In the genomic region with DNA sequence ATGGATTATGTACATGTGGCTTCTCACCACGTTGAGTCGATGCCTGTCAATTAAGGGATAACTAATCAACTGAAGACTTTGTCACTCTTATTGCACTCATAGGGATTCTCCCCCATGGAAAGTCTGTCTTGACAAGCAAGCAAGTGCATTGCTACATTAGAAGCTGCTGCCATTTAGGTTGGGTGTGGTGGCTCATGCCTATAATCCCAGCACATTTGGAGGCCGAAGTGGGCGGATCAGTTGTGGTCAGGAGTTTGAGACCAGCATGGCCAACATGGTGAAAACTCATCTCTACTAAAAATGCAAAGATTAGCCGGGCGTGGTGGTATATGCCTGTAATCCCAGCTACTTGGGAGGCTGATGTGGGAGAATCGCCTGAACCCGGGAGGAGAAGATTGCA, we compare ENCODE assay signal across 12 cellular contexts. TPM values are rescaled to one million over a fixed set of nuclear protein-coding genes. Genes with fewer than 3 reads are reported as not detected.
DNase-seq lines count a peak whose midpoint lies in the region; ATAC-seq lines count a peak whose summit lies in the region.
"Had no signal": no experiment of that assay in that cellular context is flagged by ENCODE, and none has a peak within 500 bp of the region (broad histone marks: within the 10 kb centered on the region; RNA-seq: fewer than 3 reads in every experiment).

No MANE protein-coding gene starts in this region.

- peaks cover 22% of the 10 kb centered on the region for H3K4me1 Mint-ChIP-seq in activated CD4-positive, alpha-beta T cell treated with anti-CD3 and anti-CD28 coated beads, Interleukin-2, amount 10 ng/mL, durations not matched to agents 24 days and 14 days
- peaks cover 31% of the 10 kb centered on the region for H3K4me1 Mint-ChIP-seq in activated CD4-positive, alpha-beta memory T cell treated with anti-CD3 and anti-CD28 coated beads, Interleukin-2, amount 10 ng/mL, durations not matched to agents 7 days and 5 days
- peaks cover 57% of the 10 kb centered on the region for H3K4me1 Mint-ChIP-seq in stimulated activated naive CD8-positive, alpha-beta T cell treated with anti-CD3 and anti-CD28 coated beads, Interleukin-15, amount 100 ng/mL, for 72 hours

- H3K27ac Mint-ChIP-seq in activated CD4-positive, alpha-beta T cell treated with anti-CD3 and anti-CD28 coated beads, Interleukin-2, amount 10 ng/mL, durations not matched to agents 24 days and 14 days: no peak overlapping the region
- peak overlapping the region; percentile 47 for H3K27ac Mint-ChIP-seq in activated CD4-positive, alpha-beta memory T cell treated with anti-CD3 and anti-CD28 coated beads, Interleukin-2, amount 10 ng/mL, durations not matched to agents 7 days and 5 days
- H3K27ac Mint-ChIP-seq in stimulated activated naive CD8-positive, alpha-beta T cell treated with anti-CD3 and anti-CD28 coated beads, Interleukin-15, amount 100 ng/mL, for 72 hours: no peak overlapping the region

- H3K4me3 ChIP-seq in iPS-15b (ENCODE audit: low read depth, low read length): peak overlapping the region; percentile 62

- POLR2A ChIA-PET in activated CD4-positive, alpha-beta memory T cell treated with anti-CD3 and anti-CD28 coated beads, Interleukin-2, amount 10 ng/mL, durations not matched to agents 7 days and 5 days (lab: Charles Lee): interaction anchor here (1.1 kb wide), 1 partner anchor 19 kb away, joined by 4 read pairs; the partner anchor contains the start of gene ZNF846

- H3K36me3 ChIP-seq in iPS-15b (ENCODE audit: control insufficient read depth, insufficient read depth, low read length): peaks cover 2% of the 10 kb centered on the region

- intact Hi-C loops in activated CD4-positive, alpha-beta T cell treated with anti-CD3 and anti-CD28 coated beads, Interleukin-2, amount 10 ng/mL, durations not matched to agents 24 days and 14 days (cut with micrococcal nuclease): no loop called here

- no peak overlapping the region for H3K9ac ChIP-seq in iPS-15b (ENCODE audit: low read depth, low read length)

- H3K4me3 Mint-ChIP-seq in activated CD4-positive, alpha-beta T cell treated with anti-CD3 and anti-CD28 coated beads, Interleukin-2, amount 10 ng/mL, durations not matched to agents 24 days and 14 days: peak overlapping the region; percentile 68
- peak overlapping the region; percentile 56 for H3K4me3 Mint-ChIP-seq in activated CD4-positive, alpha-beta memory T cell treated with anti-CD3 and anti-CD28 coated beads, Interleukin-2, amount 10 ng/mL, durations not matched to agents 7 days and 5 days
- peak overlapping the region; percentile 75 to 83 for H3K4me3 Mint-ChIP-seq in stimulated activated naive CD8-positive, alpha-beta T cell treated with anti-CD3 and anti-CD28 coated beads, Interleukin-15, amount 100 ng/mL, for 72 hours

- no peaks in the 10 kb centered on the region for H3K27me3 Mint-ChIP-seq in activated CD4-positive, alpha-beta T cell treated with anti-CD3 and anti-CD28 coated beads, Interleukin-2, amount 10 ng/mL, durations not matched to agents 24 days and 14 days
- no peaks in the 10 kb centered on the region for H3K27me3 Mint-ChIP-seq in activated CD4-positive, alpha-beta memory T cell treated with anti-CD3 and anti-CD28 coated beads, Interleukin-2, amount 10 ng/mL, durations not matched to agents 7 days and 5 days
- no peaks in the 10 kb centered on the region for H3K27me3 Mint-ChIP-seq in stimulated activated naive CD8-positive, alpha-beta T cell treated with anti-CD3 and anti-CD28 coated beads, Interleukin-15, amount 100 ng/mL, for 72 hours

- H3K9me3 ChIP-seq in iPS-15b (ENCODE audit: control insufficient read depth, insufficient read depth, low read length): no peaks in the 10 kb centered on the region

- H3K9me3 Mint-ChIP-seq in activated CD4-positive, alpha-beta T cell treated with anti-CD3 and anti-CD28 coated beads, Interleukin-2, amount 10 ng/mL, durations not matched to agents 24 days and 14 days: peaks cover 6% of the 10 kb centered on the region
- H3K9me3 Mint-ChIP-seq in activated CD4-positive, alpha-beta memory T cell treated with anti-CD3 and anti-CD28 coated beads, Interleukin-2, amount 10 ng/mL, durations not matched to agents 7 days and 5 days: peaks cover 2% of the 10 kb centered on the region
- no peaks in the 10 kb centered on the region for H3K9me3 Mint-ChIP-seq in stimulated activated naive CD8-positive, alpha-beta T cell treated with anti-CD3 and anti-CD28 coated beads, Interleukin-15, amount 100 ng/mL, for 72 hours

- DNase-seq in activated CD4-positive, alpha-beta T cell treated with anti-CD3 and anti-CD28 coated beads, Interleukin-2, amount 10 ng/mL, durations not matched to agents 24 days and 14 days: no peak
- no peak for DNase-seq in activated CD4-positive, alpha-beta T cell treated with anti-CD3 and anti-CD28 coated beads, Interleukin-2, amount 50 U/mL, for 1 hour
- no peak for DNase-seq in activated CD4-positive, alpha-beta memory T cell treated with anti-CD3 and anti-CD28 coated beads, Interleukin-2, amount 10 ng/mL, durations not matched to agents 7 days and 5 days
- no peak for DNase-seq in stimulated activated naive CD8-positive, alpha-beta T cell treated with anti-CD3 and anti-CD28 coated beads, Interleukin-15, amount 100 ng/mL, for 72 hours
- DNase-seq in SKM-1 (lab: John Stamatoyannopoulos, UW; ENCODE audit: unreplicated experiment) (no peak), middle frontal gyrus (ENCODE audit: extremely low spot score, low spot score) (no peak)
- DNase-seq: ACHN; activated CD8-positive, alpha-beta memory T cell treated with anti-CD3 and anti-CD28 coated beads for 24 hours; hippocampal formation; NCI-H1436 treated with DMSO at 0.1 percent for 48 hours had no signal

- peaks cover 4% of the 10 kb centered on the region for H3K36me3 Mint-ChIP-seq in activated CD4-positive, alpha-beta T cell treated with anti-CD3 and anti-CD28 coated beads, Interleukin-2, amount 10 ng/mL, durations not matched to agents 24 days and 14 days (ENCODE audit: low read depth)
- no peaks in the 10 kb centered on the region for H3K36me3 Mint-ChIP-seq in activated CD4-positive, alpha-beta memory T cell treated with anti-CD3 and anti-CD28 coated beads, Interleukin-2, amount 10 ng/mL, durations not matched to agents 7 days and 5 days (ENCODE audit: low read depth)

- peaks cover 11% of the 10 kb centered on the region for H3K4me1 ChIP-seq in iPS-15b (ENCODE audit: control insufficient read depth, insufficient read depth, low read length)

- CTCF ChIA-PET in activated CD4-positive, alpha-beta memory T cell treated with anti-CD3 and anti-CD28 coated beads, Interleukin-2, amount 10 ng/mL, durations not matched to agents 7 days and 5 days (lab: Charles Lee): no interaction called here

- H3K27me3 ChIP-seq in iPS-15b (ENCODE audit: control insufficient read depth, insufficient read depth, low read length): no peaks in the 10 kb centered on the region

- no peak for ATAC-seq in stimulated activated naive CD8-positive, alpha-beta T cell treated with anti-CD3 and anti-CD28 coated beads, Interleukin-15, amount 100 ng/mL, for 72 hours
- no peak for ATAC-seq in HG03565 (IDR thresholded peaks at IDR 0.05; ENCODE audit: unreplicated experiment)

RNA-seq across cellular contexts. Expression of gene ZNF846, which starts 18.3 kb away (rescaled TPM):
- total RNA-seq in activated CD4-positive, alpha-beta T cell treated with anti-CD3 and anti-CD28 coated beads, Interleukin-2, amount 10 ng/mL, durations not matched to agents 24 days and 14 days: 2.2 and 3.4 TPM in 2 replicates
- total RNA-seq in activated CD4-positive, alpha-beta memory T cell treated with anti-CD3 and anti-CD28 coated beads, Interleukin-2, amount 10 ng/mL, durations not matched to agents 7 days and 5 days: 1 to 10 TPM; 6.5 to 6.7 TPM

RNA-seq across cellular contexts. Expression of gene FBXL12, which starts 32.1 kb away (rescaled TPM):
- total RNA-seq in activated CD4-positive, alpha-beta T cell treated with anti-CD3 and anti-CD28 coated beads, Interleukin-2, amount 10 ng/mL, durations not matched to agents 24 days and 14 days: 19.4 and 23.3 TPM in 2 replicates
- 10 to 100 TPM; 18.3 to 20.6 TPM for total RNA-seq in activated CD4-positive, alpha-beta memory T cell treated with anti-CD3 and anti-CD28 coated beads, Interleukin-2, amount 10 ng/mL, durations not matched to agents 7 days and 5 days

RNA-seq across cellular contexts. Expression of gene UBL5, which starts 40.9 kb away (rescaled TPM):
- 355 and 359 TPM in 2 replicates for total RNA-seq in activated CD4-positive, alpha-beta T cell treated with anti-CD3 and anti-CD28 coated beads, Interleukin-2, amount 10 ng/mL, durations not matched to agents 24 days and 14 days
- 100 to 1,000 TPM; 339 to 372 TPM for total RNA-seq in activated CD4-positive, alpha-beta memory T cell treated with anti-CD3 and anti-CD28 coated beads, Interleukin-2, amount 10 ng/mL, durations not matched to agents 7 days and 5 days

RNA-seq across cellular contexts. Expression of gene PIN1, which starts 48.3 kb away (rescaled TPM):
- 87.9 and 93.0 TPM in 2 replicates for total RNA-seq in activated CD4-positive, alpha-beta T cell treated with anti-CD3 and anti-CD28 coated beads, Interleukin-2, amount 10 ng/mL, durations not matched to agents 24 days and 14 days
- total RNA-seq in activated CD4-positive, alpha-beta memory T cell treated with anti-CD3 and anti-CD28 coated beads, Interleukin-2, amount 10 ng/mL, durations not matched to agents 7 days and 5 days: 10 to 100 TPM; 96.0 to 97.0 TPM
